In the genomic region with DNA sequence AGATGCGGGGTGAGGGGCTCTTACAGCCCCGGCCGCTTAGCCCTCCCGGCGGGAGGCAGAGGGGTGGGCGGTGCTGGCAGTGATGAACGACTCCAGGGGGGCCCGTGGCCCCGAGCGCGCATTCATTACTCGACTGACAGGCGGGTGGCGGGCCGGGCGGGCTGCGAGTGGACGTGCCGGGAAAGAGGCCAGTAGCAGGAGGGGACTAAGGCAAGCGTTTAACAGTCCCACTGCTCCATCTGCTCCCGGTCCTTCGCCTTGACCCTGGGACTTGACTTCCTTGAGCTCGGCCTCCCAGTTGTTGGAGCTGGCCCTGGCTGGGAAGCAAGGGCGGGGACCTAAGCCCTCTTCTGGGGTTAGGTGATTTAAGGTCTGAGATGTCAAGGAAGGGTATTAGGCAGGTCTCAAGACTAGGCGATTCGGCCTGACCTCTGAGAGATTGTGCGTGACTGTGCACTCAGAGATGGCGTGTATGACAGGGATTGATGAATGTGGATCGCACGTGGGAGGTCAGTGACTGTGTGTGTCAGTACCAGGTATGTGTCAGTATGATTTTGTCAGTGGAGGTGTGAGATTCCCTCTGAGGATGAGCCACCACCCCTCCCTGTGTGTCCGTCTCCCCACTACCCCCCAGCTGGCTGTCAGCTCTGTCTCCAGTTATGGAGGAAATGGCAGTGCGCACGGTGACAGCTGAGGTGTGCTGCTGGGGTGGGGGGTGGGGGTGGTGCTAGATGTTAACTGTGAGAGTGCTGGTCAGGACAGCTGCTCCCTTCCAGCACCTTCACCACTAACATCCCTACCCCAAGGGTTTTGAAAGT, we compare ENCODE assay signal across 8 cellular contexts. TPM values are rescaled to one million over a fixed set of nuclear protein-coding genes. Genes with fewer than 3 reads are reported as not detected.
DNase-seq lines count a peak whose midpoint lies in the region; ATAC-seq and TF ChIP-seq lines count a peak whose summit lies in the region.

No MANE protein-coding gene starts in this region.

- H3K27me3 Mint-ChIP-seq in activated CD4-positive, alpha-beta memory T cell treated with anti-CD3 and anti-CD28 coated beads, Interleukin-2, amount 10 ng/mL, durations not matched to agents 7 days and 5 days: peaks cover 89% of the 10 kb centered on the region

- POLR2A ChIA-PET in activated CD4-positive, alpha-beta memory T cell treated with anti-CD3 and anti-CD28 coated beads, Interleukin-2, amount 10 ng/mL, durations not matched to agents 7 days and 5 days (lab: Charles Lee): interaction anchor here (0.7 to 2.7 kb wide), 7 partner anchors 11 to 212 kb away, joined by 3 to 17 read pairs (median 4); a partner anchor contains a TSS

- H3K9me3 Mint-ChIP-seq in activated CD4-positive, alpha-beta memory T cell treated with anti-CD3 and anti-CD28 coated beads, Interleukin-2, amount 10 ng/mL, durations not matched to agents 7 days and 5 days: no peaks in the 10 kb centered on the region

- H3K4me3 ChIP-seq in spleen: peak overlapping the region; percentile 41 to 69 (median 48)

- ATAC-seq in foreskin keratinocyte: peak; percentile 19
- no peak for ATAC-seq in GM19328 (IDR thresholded peaks at IDR 0.05; ENCODE audit: unreplicated experiment)
- ATAC-seq in HG02623 (IDR thresholded peaks at IDR 0.05; ENCODE audit: unreplicated experiment): no peak
- no peak for ATAC-seq in GM21825 (IDR thresholded peaks at IDR 0.05; ENCODE audit: unreplicated experiment)

- CTCF ChIA-PET in activated CD4-positive, alpha-beta memory T cell treated with anti-CD3 and anti-CD28 coated beads, Interleukin-2, amount 10 ng/mL, durations not matched to agents 7 days and 5 days (lab: Charles Lee): interaction anchor here (0.6 to 3.8 kb wide), 19 partner anchors 9 to 405 kb away, joined by 3 to 52 read pairs (median 5); a partner anchor contains a TSS

- WGBS in spleen, 5 donors: 3 to 4% (median 4%) methylated on average over 33 of the region's 33 CpGs

- H3K4me1 ChIP-seq in foreskin keratinocyte (no peaks in the 10 kb centered on the region), spleen (peaks cover 47 to 68% (median 63%) of the 10 kb centered on the region in 6 donors)

- TF ChIP-seq POLR2A in spleen (IDR thresholded peaks at IDR 0.05): no peak

- peaks cover 37% of the 10 kb centered on the region for H3K4me1 Mint-ChIP-seq in activated CD4-positive, alpha-beta memory T cell treated with anti-CD3 and anti-CD28 coated beads, Interleukin-2, amount 10 ng/mL, durations not matched to agents 7 days and 5 days

- H3K27ac Mint-ChIP-seq in activated CD4-positive, alpha-beta memory T cell treated with anti-CD3 and anti-CD28 coated beads, Interleukin-2, amount 10 ng/mL, durations not matched to agents 7 days and 5 days: no peak overlapping the region

- no peaks in the 10 kb centered on the region for H3K9me3 ChIP-seq in spleen

- no peaks in the 10 kb centered on the region for H3K36me3 ChIP-seq in spleen

- intact Hi-C loops in spleen (cut with DNase I; ENCODE audit: low total_unique reads): loop anchor here (5.0 kb wide), 1 partner anchor 56 kb away; no protein-coding TSS in a partner anchor

- H3K27ac ChIP-seq in foreskin keratinocyte (no peak overlapping the region), spleen (no peak overlapping the region)

- peaks cover 86% of the 10 kb centered on the region for H3K27me3 ChIP-seq in foreskin keratinocyte
- peaks cover 23 to 98% (median 60%) of the 10 kb centered on the region in 7 donors for H3K27me3 ChIP-seq in spleen (replicated peaks in 1 of 7)

- no peaks in the 10 kb centered on the region for H3K36me3 Mint-ChIP-seq in activated CD4-positive, alpha-beta memory T cell treated with anti-CD3 and anti-CD28 coated beads, Interleukin-2, amount 10 ng/mL, durations not matched to agents 7 days and 5 days (ENCODE audit: low read depth)

- peak; percentile 53 for DNase-seq in NCI-H82 (lab: John Stamatoyannopoulos, UW)
- DNase-seq in NCI-H82 treated with DMSO at 0.1 percent for 48 hours (lab: John Stamatoyannopoulos, UW; ENCODE audit: unreplicated experiment): no peak
- DNase-seq in activated CD4-positive, alpha-beta memory T cell treated with anti-CD3 and anti-CD28 coated beads, Interleukin-2, amount 10 ng/mL, durations not matched to agents 7 days and 5 days: no peak
- no peak for DNase-seq in foreskin keratinocyte
- DNase-seq in spleen: no peak

- TF ChIP-seq CTCF in foreskin keratinocyte (conservative IDR thresholded peaks at IDR 0.05): no peak
- peak in 1 of 11 experiments; percentile 42 for TF ChIP-seq CTCF in spleen (IDR thresholded peaks at IDR 0.05 in 8 of 11, conservative IDR thresholded peaks at IDR 0.05 in 3 of 11)

- peak overlapping the region; percentile 35 for H3K4me3 Mint-ChIP-seq in activated CD4-positive, alpha-beta memory T cell treated with anti-CD3 and anti-CD28 coated beads, Interleukin-2, amount 10 ng/mL, durations not matched to agents 7 days and 5 days

RNA-seq across cellular contexts. Expression of a gene that starts 3.6 kb away (rescaled TPM):
- under 1 TPM in 1 of 2 experiments, not detected in 1; 0.05 TPM for total RNA-seq in activated CD4-positive, alpha-beta memory T cell treated with anti-CD3 and anti-CD28 coated beads, Interleukin-2, amount 10 ng/mL, durations not matched to agents 7 days and 5 days
- 0.04 TPM in 1 of 2 replicates, not detected in the other for total RNA-seq in foreskin keratinocyte
- not detected in 2 replicates for polyA plus RNA-seq in foreskin keratinocyte
- 1 to 10 TPM in 2 of 7 donors, under 1 TPM in 5; 0.43 to 1.9 (median 0.89) TPM for total RNA-seq in spleen
- polyA plus RNA-seq in spleen: under 1 TPM; 0.10 to 0.48 (median 0.20) TPM

RNA-seq across cellular contexts. Expression of a gene that starts 6.1 kb away (rescaled TPM):
- total RNA-seq in activated CD4-positive, alpha-beta memory T cell treated with anti-CD3 and anti-CD28 coated beads, Interleukin-2, amount 10 ng/mL, durations not matched to agents 7 days and 5 days: not detected
- 0.28 and 0.34 TPM in 2 replicates for total RNA-seq in foreskin keratinocyte
- polyA plus RNA-seq in foreskin keratinocyte: 0.29 and 0.48 TPM in 2 replicates
- total RNA-seq in spleen: not detected
- not detected for polyA plus RNA-seq in spleen

RNA-seq across cellular contexts. Expression of a gene that starts 20.1 kb away (rescaled TPM):
- 10 to 100 TPM; 75.1 to 79.5 TPM for total RNA-seq in activated CD4-positive, alpha-beta memory T cell treated with anti-CD3 and anti-CD28 coated beads, Interleukin-2, amount 10 ng/mL, durations not matched to agents 7 days and 5 days
- total RNA-seq in foreskin keratinocyte (36.3 and 46.3 TPM in 2 replicates), spleen (10 to 100 TPM in 1 of 7 donors, 1 to 10 TPM in 6; 2.5 to 11.9 (median 4.0) TPM)
- polyA plus RNA-seq in foreskin keratinocyte (41.2 and 59.7 TPM in 2 replicates), spleen (10 to 100 TPM in 1 of 3 donors, 1 to 10 TPM in 2; 3.2 to 10.8 (median 4.8) TPM)

RNA-seq across cellular contexts. Expression of a gene that starts 24.1 kb away (rescaled TPM):
- 10 to 100 TPM; 12.3 to 15.6 TPM for total RNA-seq in activated CD4-positive, alpha-beta memory T cell treated with anti-CD3 and anti-CD28 coated beads, Interleukin-2, amount 10 ng/mL, durations not matched to agents 7 days and 5 days
- 40.6 and 56.5 TPM in 2 replicates for total RNA-seq in foreskin keratinocyte
- 24.8 and 30.6 TPM in 2 replicates for polyA plus RNA-seq in foreskin keratinocyte
- 10 to 100 TPM; 15.8 to 27.0 (median 20.7) TPM for total RNA-seq in spleen
- 10 to 100 TPM in 1 of 3 donors, 1 to 10 TPM in 2; 7.1 to 10.1 (median 9.1) TPM for polyA plus RNA-seq in spleen

RNA-seq across cellular contexts. Expression of a gene that starts 48.2 kb away (rescaled TPM):
- total RNA-seq in activated CD4-positive, alpha-beta memory T cell treated with anti-CD3 and anti-CD28 coated beads, Interleukin-2, amount 10 ng/mL, durations not matched to agents 7 days and 5 days: under 1 TPM in 1 of 2 experiments, not detected in 1; 0.38 TPM
- 0.34 TPM in 1 of 2 replicates, not detected in the other for total RNA-seq in foreskin keratinocyte
- 0.04 TPM in 1 of 2 replicates, not detected in the other for polyA plus RNA-seq in foreskin keratinocyte
- total RNA-seq in spleen: 1 to 10 TPM in 3 of 7 donors, under 1 TPM in 4; 0.26 to 2.6 (median 0.98) TPM
- polyA plus RNA-seq in spleen: 1 to 10 TPM in 2 of 3 donors, under 1 TPM in 1; 0.67 to 3.0 (median 2.5) TPM
